Comparison of ENCODE assay signal across 2 cellular contexts in the genomic region with DNA sequence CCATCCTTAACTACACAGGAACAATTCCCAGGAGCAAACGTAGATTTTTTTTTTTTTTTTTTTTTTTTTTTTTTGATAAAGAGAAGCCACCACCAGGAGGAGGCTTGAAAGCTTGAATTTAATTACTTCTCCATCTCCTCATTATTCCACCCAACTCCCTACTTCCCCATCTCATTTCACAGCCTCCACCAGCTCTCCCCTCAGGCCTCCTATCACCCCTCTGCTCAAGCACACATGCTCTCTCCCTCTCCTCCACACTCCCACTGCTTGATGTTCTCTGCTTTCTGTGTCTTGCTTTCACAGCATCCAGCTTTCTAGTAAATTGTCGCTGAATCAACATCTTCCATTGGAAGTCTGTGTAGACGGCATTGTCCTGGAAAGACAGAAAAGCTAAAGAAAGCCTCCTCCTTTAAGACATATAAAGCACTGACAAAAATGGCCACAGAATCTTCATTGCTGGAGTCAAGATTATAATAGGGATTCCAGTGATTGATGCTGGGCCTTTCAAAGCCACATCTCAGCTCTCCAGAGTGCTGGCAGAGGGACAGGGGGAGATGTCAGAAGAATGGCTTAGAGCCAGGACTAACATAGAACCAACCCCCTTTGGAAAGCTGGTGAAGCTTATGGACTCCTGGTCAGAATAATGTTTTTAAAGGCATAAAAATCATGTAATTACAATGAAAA.
TF ChIP-seq lines count a peak whose summit lies in the region.

No MANE protein-coding gene starts in this region.

TF ChIP-seq in HEK293T, 16 proteins besides CTCF, POLR2A, EP300 and RAD21:
- TF ChIP-seq ZNF384 (IDR thresholded peaks at IDR 0.05) (peak; percentile 72), FOXA1 (IDR thresholded peaks at IDR 0.05) (no peak)
TF ChIP-seq in HEK293T: peak in this region for 1.

TF ChIP-seq in K562, 482 proteins besides CTCF, POLR2A, EP300 and RAD21:
- TF ChIP-seq, protein P1, sequence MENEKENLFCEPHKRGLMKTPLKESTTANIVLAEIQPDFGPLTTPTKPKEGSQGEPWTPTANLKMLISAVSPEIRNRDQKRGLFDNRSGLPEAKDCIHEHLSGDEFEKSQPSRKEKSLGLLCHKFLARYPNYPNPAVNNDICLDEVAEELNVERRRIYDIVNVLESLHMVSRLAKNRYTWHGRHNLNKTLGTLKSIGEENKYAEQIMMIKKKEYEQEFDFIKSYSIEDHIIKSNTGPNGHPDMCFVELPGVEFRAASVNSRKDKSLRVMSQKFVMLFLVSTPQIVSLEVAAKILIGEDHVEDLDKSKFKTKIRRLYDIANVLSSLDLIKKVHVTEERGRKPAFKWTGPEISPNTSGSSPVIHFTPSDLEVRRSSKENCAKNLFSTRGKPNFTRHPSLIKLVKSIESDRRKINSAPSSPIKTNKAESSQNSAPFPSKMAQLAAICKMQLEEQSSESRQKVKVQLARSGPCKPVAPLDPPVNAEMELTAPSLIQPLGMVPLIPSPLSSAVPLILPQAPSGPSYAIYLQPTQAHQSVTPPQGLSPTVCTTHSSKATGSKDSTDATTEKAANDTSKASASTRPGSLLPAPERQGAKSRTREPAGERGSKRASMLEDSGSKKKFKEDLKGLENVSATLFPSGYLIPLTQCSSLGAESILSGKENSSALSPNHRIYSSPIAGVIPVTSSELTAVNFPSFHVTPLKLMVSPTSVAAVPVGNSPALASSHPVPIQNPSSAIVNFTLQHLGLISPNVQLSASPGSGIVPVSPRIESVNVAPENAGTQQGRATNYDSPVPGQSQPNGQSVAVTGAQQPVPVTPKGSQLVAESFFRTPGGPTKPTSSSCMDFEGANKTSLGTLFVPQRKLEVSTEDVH (IDR thresholded peaks at IDR 0.05; ENCODE audit: low read depth, partially characterized antibody), result no peak
- no peak for TF ChIP-seq ZNF175 (CRISPR knock-in tag; IDR thresholded peaks at IDR 0.05; ENCODE audit: low read depth)
- no peak for TF ChIP-seq ZNF695 (CRISPR knock-in tag; IDR thresholded peaks at IDR 0.05)
- no peak for TF ChIP-seq PRPF4 (IDR thresholded peaks at IDR 0.05; ENCODE audit: insufficient read depth, low read depth, low read length, poor library complexity, severe bottlenecking)
- no peak for TF ChIP-seq CHD7 (IDR thresholded peaks at IDR 0.05; ENCODE audit: low read depth, low read length)
- TF ChIP-seq, protein P2, sequence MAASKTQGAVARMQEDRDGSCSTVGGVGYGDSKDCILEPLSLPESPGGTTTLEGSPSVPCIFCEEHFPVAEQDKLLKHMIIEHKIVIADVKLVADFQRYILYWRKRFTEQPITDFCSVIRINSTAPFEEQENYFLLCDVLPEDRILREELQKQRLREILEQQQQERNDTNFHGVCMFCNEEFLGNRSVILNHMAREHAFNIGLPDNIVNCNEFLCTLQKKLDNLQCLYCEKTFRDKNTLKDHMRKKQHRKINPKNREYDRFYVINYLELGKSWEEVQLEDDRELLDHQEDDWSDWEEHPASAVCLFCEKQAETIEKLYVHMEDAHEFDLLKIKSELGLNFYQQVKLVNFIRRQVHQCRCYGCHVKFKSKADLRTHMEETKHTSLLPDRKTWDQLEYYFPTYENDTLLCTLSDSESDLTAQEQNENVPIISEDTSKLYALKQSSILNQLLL (CRISPR knock-in tag; IDR thresholded peaks at IDR 0.05; ENCODE audit: borderline replicate concordance), result peak; percentile 93
TF ChIP-seq in K562: peak in this region for 1.
